ENCODE assay signal across 21 cellular contexts in the genomic region with DNA sequence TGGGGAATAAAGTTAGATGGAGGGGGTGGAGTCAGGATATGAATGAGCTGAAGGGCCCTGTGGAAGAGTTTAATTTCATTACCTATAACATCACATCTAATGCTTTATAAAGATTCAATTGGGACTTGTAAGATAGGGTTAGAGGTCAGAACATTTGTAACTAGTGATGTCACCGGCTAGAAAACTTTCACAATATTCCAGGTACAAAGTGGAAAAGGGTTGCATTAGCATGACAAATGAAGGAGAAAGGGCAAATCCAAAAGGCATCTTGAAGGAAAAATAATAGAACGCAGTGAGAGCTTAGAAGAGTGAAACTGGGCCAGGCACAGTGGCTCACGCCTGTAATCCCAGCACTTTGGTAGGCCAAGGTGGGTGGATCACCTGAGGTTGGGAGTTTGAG. TPM values are rescaled to one million over a fixed set of nuclear protein-coding genes. Genes with fewer than 3 reads are reported as not detected.
A peak's percentile ranks its signal among the peaks of the same experiment; 100 is the strongest.
DNase-seq lines count a peak whose midpoint lies in the region; ATAC-seq, FAIRE-seq and TF ChIP-seq lines count a peak whose summit lies in the region.
"Had no signal": no experiment of that assay in that cellular context is flagged by ENCODE, and none has a peak within 500 bp of the region (broad histone marks: within the 10 kb centered on the region; RNA-seq: fewer than 3 reads in every experiment).

No MANE protein-coding gene starts in this region.

- H3K27me3 ChIP-seq in astrocyte (ENCODE audit: insufficient read depth, low read length) (no peaks in the 10 kb centered on the region), psoas muscle (ENCODE audit: insufficient read depth in 3 of 3, low read length in 2 of 3) (no peaks in the 10 kb centered on the region), PC-3 (ENCODE audit: low read length) (no peaks in the 10 kb centered on the region)

- no peaks in the 10 kb centered on the region for H3K9me3 ChIP-seq in astrocyte (ENCODE audit: insufficient read depth, low read depth, low read length)
- no peaks in the 10 kb centered on the region for H3K9me3 ChIP-seq in psoas muscle
- H3K9me3 ChIP-seq in PC-3 (ENCODE audit: low read length) = no peaks in the 10 kb centered on the region

- no peak overlapping the region for H3K27ac ChIP-seq in astrocyte (ENCODE audit: low read depth, low read length)
- H3K27ac ChIP-seq in psoas muscle = peak overlapping the region; percentile 38
- H3K27ac ChIP-seq in PC-3 (ENCODE audit: low read length) = no peak overlapping the region
- H3K27ac ChIP-seq: KMS-11 had no signal

- 91 to 93% (median 91%) methylated on average over 3 of the region's 3 CpGs for WGBS in psoas muscle, 3 donors

- BruUV-seq in PC-3 (replicated peaks; lab: Mats Ljungman, UMichigan) = no TSS peak

- H3K27me3 Mint-ChIP-seq in HFFc6 (ENCODE audit: insufficient read depth) (no peaks in the 10 kb centered on the region; the same call in 1 of the 2 replicates), astrocyte (ENCODE audit: low read depth, unreplicated experiment) (no peaks in the 10 kb centered on the region)

- H3K27ac Mint-ChIP-seq in HFFc6 (peak overlapping the region; percentile 87), astrocyte (ENCODE audit: unreplicated experiment) (no peak overlapping the region)

- no peaks in the 10 kb centered on the region for H3K9me3 Mint-ChIP-seq in HFFc6
- H3K9me3 Mint-ChIP-seq in astrocyte (ENCODE audit: unreplicated experiment) = peaks cover 2% of the 10 kb centered on the region

- peak overlapping the region; percentile 24 for H3K4me2 ChIP-seq in astrocyte (ENCODE audit: low read length)
- no peak overlapping the region for H3K4me2 ChIP-seq in PC-3 (ENCODE audit: low read length)
- H3K4me2 ChIP-seq: KMS-11 had no signal

- TF ChIP-seq CTCF in HFFc6 (IDR thresholded peaks at IDR 0.05) = no peak
- no peak for TF ChIP-seq CTCF in astrocyte (IDR thresholded peaks at IDR 0.05; ENCODE audit: insufficient read depth, low read depth, low read length)
- no peak for TF ChIP-seq CTCF in psoas muscle (IDR thresholded peaks at IDR 0.05)
- no peak for TF ChIP-seq CTCF in PC-3 (conservative IDR thresholded peaks at IDR 0.05; ENCODE audit: low read depth, low read length)

- no peak overlapping the region for H3K9ac ChIP-seq in astrocyte (ENCODE audit: low read length)
- no peak overlapping the region for H3K9ac ChIP-seq in PC-3 (ENCODE audit: low read length)
- H3K9ac ChIP-seq: KMS-11 had no signal

- H3K36me3 Mint-ChIP-seq in HFFc6 (ENCODE audit: low read depth) (peaks cover 51% of the 10 kb centered on the region), astrocyte (ENCODE audit: low read depth, unreplicated experiment) (peaks cover 12% of the 10 kb centered on the region)

- FAIRE-seq in astrocyte (lab: Jason Lieb, UNC) = no peak

- CTCF ChIA-PET in PC-3 (lab: Charles Lee) = no interaction called here

- H3K79me2 ChIP-seq in astrocyte (ENCODE audit: insufficient read depth, low read length) (peaks cover 98% of the 10 kb centered on the region), PC-3 (ENCODE audit: low read length) (peaks cover 35% of the 10 kb centered on the region)

- H2AFZ ChIP-seq in astrocyte (ENCODE audit: low read depth, low read length) (no peak overlapping the region), PC-3 (ENCODE audit: low read length) (no peak overlapping the region)

- H3K4me1 Mint-ChIP-seq in HFFc6 (ENCODE audit: low read depth) (peaks cover 98% of the 10 kb centered on the region), astrocyte (ENCODE audit: low read depth, unreplicated experiment) (peaks cover 34% of the 10 kb centered on the region)

- H3K4me3 ChIP-seq in astrocyte (ENCODE audit: insufficient read depth, low read depth, low read length) (no peak overlapping the region), psoas muscle (no peak overlapping the region), PC-3 (ENCODE audit: low read length) (no peak overlapping the region)

- DNase-seq in HFFc6 = no peak
- DNase-seq in astrocyte (ENCODE audit: low read depth) = no peak
- DNase-seq in left lobe of liver (ENCODE audit: low spot score) = no peak
- DNase-seq in psoas muscle = no peak
- DNase-seq in superior temporal gyrus (ENCODE audit: extremely low spot score) = no peak
- DNase-seq in NCI-H2227 (lab: John Stamatoyannopoulos, UW; ENCODE audit: unreplicated experiment) = no peak
- no peak for DNase-seq in PC-3
- DNase-seq: ACHN, AML-193, DMS 273 treated with DMSO at 0.1 percent for 48 hours, DND-41, H7, MV-4-11, NCI-H1694 treated with DMSO at 0.1 percent for 48 hours, NCI-H510A, NCI-H748 treated with DMSO at 0.1 percent for 48 hours, RPMI8226, SIG-M5 had no signal

- H3K4me3 Mint-ChIP-seq in HFFc6 = peak overlapping the region; percentile 76
- no peak overlapping the region for H3K4me3 Mint-ChIP-seq in astrocyte (ENCODE audit: unreplicated experiment)
- H3K4me3 Mint-ChIP-seq: CD14-positive monocyte had no signal

- H4K20me1 ChIP-seq in astrocyte (ENCODE audit: insufficient read depth, low read length) (peaks cover 88% of the 10 kb centered on the region), PC-3 (ENCODE audit: low read length) (no peaks in the 10 kb centered on the region)

- POLR2A ChIA-PET in PC-3 (lab: Charles Lee; ENCODE audit: unreplicated experiment) = no interaction called here

- intact Hi-C loops in psoas muscle (cut with DNase I) = loop anchor here in 1 of 2 donors (5.0 to 10.0 kb wide), 2 partner anchors 73 to 205 kb away; a partner anchor contains a TSS
- intact Hi-C loops in PC-3 (cut with micrococcal nuclease) = no loop called here

- no peaks in the 10 kb centered on the region for H3K9me2 ChIP-seq in PC-3 (replicated peaks; ENCODE audit: low read length)

- peaks cover 38% of the 10 kb centered on the region for H3K4me1 ChIP-seq in astrocyte (ENCODE audit: insufficient read depth, low read length)
- peaks cover 77% of the 10 kb centered on the region for H3K4me1 ChIP-seq in psoas muscle
- H3K4me1 ChIP-seq in PC-3 (ENCODE audit: insufficient read depth, low read length) = peaks cover 21% of the 10 kb centered on the region

- no peaks in the 10 kb centered on the region for H3K36me3 ChIP-seq in astrocyte (ENCODE audit: insufficient read depth, low read length)
- peaks cover 0 to 9% of the 10 kb centered on the region in 2 donors for H3K36me3 ChIP-seq in psoas muscle (ENCODE audit: insufficient read depth in 1 of 2, low read depth in 1 of 2)
- no peaks in the 10 kb centered on the region for H3K36me3 ChIP-seq in PC-3 (ENCODE audit: low read depth, low read length)

- H3F3A ChIP-seq in PC-3 (ENCODE audit: low read length, unreplicated experiment) = no peaks in the 10 kb centered on the region

- peak; percentile 42 for ATAC-seq in left lobe of liver
- ATAC-seq in psoas muscle = no peak
- no peak for ATAC-seq in HG02840 (IDR thresholded peaks at IDR 0.05; ENCODE audit: low FRiP score, unreplicated experiment)
- ATAC-seq in PC-3 = no peak

RNA-seq across cellular contexts. Expression of a gene that starts 7.6 kb away (rescaled TPM):
- 100 to 1,000 TPM in 3 of 6 experiments, 10 to 100 TPM in 3; 78.5 to 138 (median 99.8) TPM for total RNA-seq in HFFc6 (2021; fragmentation: NEBNext Ultra II Directional; extraction: Animal tissue kit (Norgen Biotek cat#: 25700))
- total RNA-seq in astrocyte = 66.5 and 70.2 TPM in 2 replicates
- total RNA-seq in left lobe of liver = 31.4 TPM
- total RNA-seq in psoas muscle = 10 to 100 TPM; 54.3 to 93.1 (median 77.8) TPM
- polyA plus RNA-seq in psoas muscle = 10 to 100 TPM; 13.3 to 61.9 (median 27.4) TPM
- total RNA-seq in PC-3 (2014; rRNA removed) = 10.3 and 17.8 TPM in 2 replicates
